Comparison of ENCODE assay signal across 18 cellular contexts in the genomic region with DNA sequence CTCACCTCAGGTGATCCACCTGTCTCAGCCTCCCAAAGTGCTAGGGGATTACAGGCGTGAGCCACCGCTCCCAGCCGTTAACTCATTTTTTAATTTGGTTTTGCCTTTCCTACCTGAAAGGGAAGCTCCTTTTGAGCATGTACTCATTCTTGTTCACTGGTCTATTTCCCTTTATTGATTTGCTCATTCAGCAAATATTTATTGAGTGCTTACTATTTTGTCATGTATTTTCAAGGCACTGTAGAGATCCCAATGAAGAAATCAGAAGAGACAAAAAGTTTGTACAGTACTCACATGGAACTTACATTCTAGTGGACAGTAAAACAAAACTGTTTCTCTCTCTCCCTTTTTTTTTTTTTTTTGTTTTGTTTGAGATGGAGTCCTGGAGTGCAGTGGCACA. TPM values are rescaled to one million over a fixed set of nuclear protein-coding genes. Genes with fewer than 3 reads are reported as not detected.
DNase-seq lines count a peak whose midpoint lies in the region; ATAC-seq and TF ChIP-seq lines count a peak whose summit lies in the region.
"Had no signal": no experiment of that assay in that cellular context is flagged by ENCODE, and none has a peak within 500 bp of the region (broad histone marks: within the 10 kb centered on the region; RNA-seq: fewer than 3 reads in every experiment).

No MANE protein-coding gene starts in this region.

- peaks cover 0 to 31% of the 10 kb centered on the region in 2 donors for H3K4me1 ChIP-seq in right atrium auricular region

- H3K27me3 Mint-ChIP-seq in activated T-cell treated with anti-CD3 and anti-CD28 coated beads, Interleukin-2, amount 50 U/mL, for 72 hours (ENCODE audit: low read depth) = peaks cover 14% of the 10 kb centered on the region
- H3K27me3 Mint-ChIP-seq in T-helper 17 cell (peaks cover 5% of the 10 kb centered on the region), glutamatergic neuron (ENCODE audit: unreplicated experiment) (peaks cover 16% of the 10 kb centered on the region)

- H3K9me3 ChIP-seq in T-helper 17 cell (ENCODE audit: control insufficient read depth, low read length, poor library complexity, severe bottlenecking) (no peaks in the 10 kb centered on the region), right atrium auricular region (no peaks in the 10 kb centered on the region)
- H3K9me3 ChIP-seq: BLaER1 had no signal

- DNase-seq in activated T-cell treated with anti-CD3 and anti-CD28 coated beads, Interleukin-2, amount 50 U/mL, for 72 hours = no peak
- no peak for DNase-seq in activated T-cell treated with anti-CD3 and anti-CD28 coated beads, Interleukin-2, amount 50 U/mL, for 1 hour
- no peak for DNase-seq in T-helper 17 cell
- no peak for DNase-seq in glutamatergic neuron
- DNase-seq in T1000 (lab: John Stamatoyannopoulos, UW) = no peak
- DNase-seq in right atrium auricular region (ENCODE audit: low spot score) = no peak
- no peak for DNase-seq in GM03348 (ENCODE audit: low spot score)
- DNase-seq: AML-193, DMS79 treated with DMSO at 0.1 percent for 48 hours, EL, HCEC 1CT, HFFc6, KBM-7 had no signal

- no peaks in the 10 kb centered on the region for H3K27me3 ChIP-seq in right atrium auricular region

- H3K9me3 Mint-ChIP-seq in activated T-cell treated with anti-CD3 and anti-CD28 coated beads, Interleukin-2, amount 50 U/mL, for 72 hours = no peaks in the 10 kb centered on the region
- H3K9me3 Mint-ChIP-seq in glutamatergic neuron (ENCODE audit: unreplicated experiment) = peaks cover 20% of the 10 kb centered on the region
- H3K9me3 Mint-ChIP-seq: HFFc6 had no signal

- no peak overlapping the region for H3K27ac ChIP-seq in right atrium auricular region
- H3K27ac ChIP-seq: 22Rv1, BLaER1 had no signal

- H3K27ac Mint-ChIP-seq in activated T-cell treated with anti-CD3 and anti-CD28 coated beads, Interleukin-2, amount 50 U/mL, for 72 hours = peak overlapping the region; percentile 40
- H3K27ac Mint-ChIP-seq in T-helper 17 cell (peak overlapping the region; percentile 59), glutamatergic neuron (ENCODE audit: unreplicated experiment) (no peak overlapping the region)

- H3K4me3 Mint-ChIP-seq in activated T-cell treated with anti-CD3 and anti-CD28 coated beads, Interleukin-2, amount 50 U/mL, for 72 hours = no peak overlapping the region
- no peak overlapping the region for H3K4me3 Mint-ChIP-seq in T-helper 17 cell
- H3K4me3 Mint-ChIP-seq in glutamatergic neuron (ENCODE audit: unreplicated experiment) = peak overlapping the region; percentile 30

- H3K36me3 Mint-ChIP-seq in activated T-cell treated with anti-CD3 and anti-CD28 coated beads, Interleukin-2, amount 50 U/mL, for 72 hours (ENCODE audit: insufficient read depth in 2 of 2) = peaks cover 11 to 17% of the 10 kb centered on the region in 2 donors
- peaks cover 3% of the 10 kb centered on the region for H3K36me3 Mint-ChIP-seq in T-helper 17 cell (ENCODE audit: low read depth)
- peaks cover 6% of the 10 kb centered on the region for H3K36me3 Mint-ChIP-seq in glutamatergic neuron (ENCODE audit: unreplicated experiment)

- ATAC-seq in activated T-cell treated with anti-CD3 and anti-CD28 coated beads, Interleukin-2, amount 50 U/mL, for 72 hours (replicated peaks in 1 of 2) = no peak
- no peak for ATAC-seq in T-helper 17 cell
- no peak for ATAC-seq in GM18873 (IDR thresholded peaks at IDR 0.05; ENCODE audit: low FRiP score, unreplicated experiment)

- TF ChIP-seq CTCF in glutamatergic neuron (IDR thresholded peaks at IDR 0.05; ENCODE audit: partially characterized antibody, unreplicated experiment) (no peak), right atrium auricular region (IDR thresholded peaks at IDR 0.05) (no peak)

- H3K4me1 Mint-ChIP-seq in activated T-cell treated with anti-CD3 and anti-CD28 coated beads, Interleukin-2, amount 50 U/mL, for 72 hours (ENCODE audit: low read depth) = peaks cover 36% of the 10 kb centered on the region
- H3K4me1 Mint-ChIP-seq in T-helper 17 cell (peaks cover 31% of the 10 kb centered on the region), glutamatergic neuron (ENCODE audit: low read depth, unreplicated experiment) (peaks cover 8% of the 10 kb centered on the region)

- no peak overlapping the region for H3K4me3 ChIP-seq in right atrium auricular region
- H3K4me3 ChIP-seq: BLaER1 had no signal

- peaks cover 18% of the 10 kb centered on the region for H3K36me3 ChIP-seq in right atrium auricular region

RNA-seq across cellular contexts. Expression of a gene that starts 13.8 kb away (rescaled TPM):
- total RNA-seq in activated T-cell treated with anti-CD3 and anti-CD28 coated beads, Interleukin-2, amount 50 U/mL, for 72 hours = 1 to 10 TPM; 3.6 to 7.5 TPM
- 1 to 10 TPM; 4.3 to 6.4 TPM for total RNA-seq in T-helper 17 cell
- 27.2 TPM for total RNA-seq in glutamatergic neuron (ENCODE audit: unreplicated experiment)
- total RNA-seq in right atrium auricular region = 1 to 10 TPM; 3.7 to 6.4 TPM

RNA-seq across cellular contexts. Expression of a gene that starts 16.9 kb away (rescaled TPM):
- total RNA-seq in activated T-cell treated with anti-CD3 and anti-CD28 coated beads, Interleukin-2, amount 50 U/mL, for 72 hours = not detected
- total RNA-seq in T-helper 17 cell (not detected), glutamatergic neuron (ENCODE audit: unreplicated experiment) (4.4 TPM), right atrium auricular region (10 to 100 TPM; 27.0 to 52.0 TPM)
- total RNA-seq: H4, HFFc6, HT1080 had no signal

RNA-seq across cellular contexts. Expression of a gene that starts 44.8 kb away (rescaled TPM):
- not detected for total RNA-seq in activated T-cell treated with anti-CD3 and anti-CD28 coated beads, Interleukin-2, amount 50 U/mL, for 72 hours
- total RNA-seq in T-helper 17 cell (1 to 10 TPM in 1 of 2 donors, under 1 TPM in 1; 0.70 to 4.1 TPM), glutamatergic neuron (ENCODE audit: unreplicated experiment) (not detected), right atrium auricular region (10 to 100 TPM in 1 of 2 donors, 1 to 10 TPM in 1; 4.4 to 22.7 TPM)

RNA-seq across cellular contexts. Expression of a gene that starts 54.1 kb away (rescaled TPM):
- total RNA-seq in activated T-cell treated with anti-CD3 and anti-CD28 coated beads, Interleukin-2, amount 50 U/mL, for 72 hours = not detected
- under 1 TPM in 1 of 2 donors, not detected in 1; 0.40 TPM for total RNA-seq in T-helper 17 cell
- not detected for total RNA-seq in glutamatergic neuron (ENCODE audit: unreplicated experiment)
- total RNA-seq in right atrium auricular region = 1 to 10 TPM in 1 of 2 donors, under 1 TPM in 1; 0.30 to 3.9 TPM
- total RNA-seq: HFFc6 had no signal
